17 cellular contexts compared by ENCODE assay signal in genomic region chr9:121962421-121962820, GRCh38.
DNase-seq lines count a peak whose midpoint lies in the region; ATAC-seq and TF ChIP-seq lines count a peak whose summit lies in the region.
"Had no signal": no experiment of that assay in that cellular context is flagged by ENCODE, and none has a peak within 500 bp of the region (broad histone marks: within the 10 kb centered on the region; RNA-seq: fewer than 3 reads in every experiment).

No MANE protein-coding gene starts in this region.

- H3K27ac ChIP-seq in ACC112 (ENCODE audit: low read depth, low read length) = no peak overlapping the region
- H3K27ac ChIP-seq in CD8-positive, alpha-beta memory T cell (ENCODE audit: low read depth, low read length) = no peak overlapping the region
- H3K27ac ChIP-seq: C4-2B had no signal

- H3K4me1 Mint-ChIP-seq in CD8-positive, alpha-beta memory T cell = no peaks in the 10 kb centered on the region

- peaks cover 0 to 1% (median 0%) of the 10 kb centered on the region in 5 donors for H3K9me3 Mint-ChIP-seq in CD8-positive, alpha-beta memory T cell

- POLR2A ChIA-PET in CD8-positive, alpha-beta memory T cell (lab: Charles Lee) = no interaction called here

- no peaks in the 10 kb centered on the region for H3K9me3 ChIP-seq in CD8-positive, alpha-beta memory T cell (ENCODE audit: low read length)
- H3K9me3 ChIP-seq: MG63 had no signal

- no peaks in the 10 kb centered on the region for H3K27me3 ChIP-seq in ACC112 (ENCODE audit: insufficient read depth, low read length)
- no peaks in the 10 kb centered on the region for H3K27me3 ChIP-seq in CD8-positive, alpha-beta memory T cell (ENCODE audit: insufficient read depth, low read length, poor library complexity, severe bottlenecking)
- H3K27me3 ChIP-seq: MG63 had no signal

- H3K4me3 Mint-ChIP-seq in CD8-positive, alpha-beta memory T cell = no peak overlapping the region

- CTCF ChIA-PET in CD8-positive, alpha-beta memory T cell (lab: Charles Lee) = no interaction called here

- no peak overlapping the region for H2AFZ ChIP-seq in ACC112 (ENCODE audit: low read length, unreplicated experiment)

- H3K27ac Mint-ChIP-seq in CD8-positive, alpha-beta memory T cell = no peak overlapping the region

- H3K36me3 ChIP-seq in ACC112 (ENCODE audit: insufficient read depth, low read length) = no peaks in the 10 kb centered on the region
- H3K36me3 ChIP-seq in CD8-positive, alpha-beta memory T cell (ENCODE audit: insufficient read depth, low read length) = no peaks in the 10 kb centered on the region
- H3K36me3 ChIP-seq: MG63 had no signal

- TF ChIP-seq CTCF in astrocyte of the spinal cord (IDR thresholded peaks at IDR 0.05; ENCODE audit: low read depth, low read length) = no peak
- TF ChIP-seq CTCF in fibroblast of mammary gland (conservative IDR thresholded peaks at IDR 0.05; ENCODE audit: control insufficient read depth, insufficient read depth, low read depth, low read length) = no peak
- no peak for TF ChIP-seq CTCF in GM13977 (IDR thresholded peaks at IDR 0.05; ENCODE audit: extremely low read depth, insufficient read depth, missing control alignments)

- DNase-seq in HT1080 (ENCODE audit: low read depth) = peak; percentile 24
- DNase-seq in astrocyte of the spinal cord (ENCODE audit: low read depth, low spot score) = no peak
- peak; percentile 40 for DNase-seq in fibroblast of mammary gland (ENCODE audit: low read depth)
- no peak for DNase-seq in sciatic nerve (ENCODE audit: low spot score)
- DNase-seq in GM13977 (ENCODE audit: low spot score) = no peak
- DNase-seq in CD8-positive, alpha-beta memory T cell = no peak
- DNase-seq in middle frontal gyrus (ENCODE audit: extremely low spot score, low spot score) = no peak
- DNase-seq: KG1, MG63, NCI-H1092 treated with DMSO at 0.1 percent for 48 hours, NCI-H1694, NCI-H2107, NCI-H446, SHP77 had no signal

- no peaks in the 10 kb centered on the region for H3K27me3 Mint-ChIP-seq in CD8-positive, alpha-beta memory T cell

- no peaks in the 10 kb centered on the region for H3K79me2 ChIP-seq in ACC112 (ENCODE audit: control insufficient read depth, insufficient read depth, low read length, unreplicated experiment)

- peaks cover 35% of the 10 kb centered on the region for H3K4me1 ChIP-seq in ACC112 (ENCODE audit: control insufficient read depth, insufficient read depth, low read length, unreplicated experiment)
- H3K4me1 ChIP-seq in CD8-positive, alpha-beta memory T cell (ENCODE audit: insufficient read depth, low read length) = no peaks in the 10 kb centered on the region

- H3K4me3 ChIP-seq in ACC112 (ENCODE audit: low read depth, low read length) = peak overlapping the region; percentile 71; the same call in 1 of the 2 replicates
- H3K4me3 ChIP-seq in astrocyte of the spinal cord (ENCODE audit: low read depth, low read length) = peak overlapping the region; percentile 21
- H3K4me3 ChIP-seq in fibroblast of mammary gland (ENCODE audit: control insufficient read depth, low read depth, low read length) = no peak overlapping the region
- H3K4me3 ChIP-seq in CD8-positive, alpha-beta memory T cell (ENCODE audit: low read length) = no peak overlapping the region
- H3K4me3 ChIP-seq: MG63 had no signal

- in situ Hi-C loops in astrocyte of the spinal cord (cut with HindIII; ENCODE audit: low sequenced_read_pairs) (no loop called here), GM13977 (cut with MboI; ENCODE audit: low pct_unique_long_range_greater_than_20kb, low sequenced_read_pairs, unreplicated experiment) (no loop called here)

- intact Hi-C loops in sciatic nerve (cut with DNase I) = no loop called here

- peaks cover 1 to 8% (median 5%) of the 10 kb centered on the region in 3 donors for H3K36me3 Mint-ChIP-seq in CD8-positive, alpha-beta memory T cell

- no peak for ATAC-seq in sciatic nerve
- ATAC-seq: Panc1 had no signal

Comparison
In these comparisons a context has a peak if more than half of its experiments do, and no peak if none do; other contexts are left out.
1. H3K4me3 ChIP-seq: peak in ACC112 (single experiment) and astrocyte of the spinal cord (single experiment); none in fibroblast of mammary gland (single experiment) and CD8-positive, alpha-beta memory T cell (single experiment).
2. DNase-seq: peak in HT1080 (single experiment) and fibroblast of mammary gland (single experiment); none in astrocyte of the spinal cord (single experiment), sciatic nerve (single experiment), GM13977 (single experiment), CD8-positive, alpha-beta memory T cell (0 of 5) and middle frontal gyrus (single experiment).